ENCODE assay signal across 17 cellular contexts in the genomic region with DNA sequence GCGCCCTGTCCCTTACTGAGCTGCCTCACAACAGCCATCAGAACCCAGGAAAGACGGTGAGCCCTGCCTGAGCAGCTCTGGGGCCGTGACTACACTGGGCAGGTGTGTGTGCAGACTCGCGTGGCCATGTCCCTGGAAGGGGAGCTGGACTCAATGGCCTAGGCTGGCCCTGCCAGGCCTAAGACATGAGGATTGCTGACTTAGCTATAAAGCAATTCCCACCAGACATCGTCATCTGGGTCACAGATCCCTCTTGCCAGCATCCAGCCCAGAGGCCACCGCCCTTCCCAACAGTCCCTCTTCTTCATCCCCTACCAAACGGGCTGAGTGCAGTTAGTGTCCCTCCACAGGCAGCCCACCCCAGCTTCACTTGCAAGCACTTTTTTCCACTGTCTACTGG. TPM values are rescaled to one million over a fixed set of nuclear protein-coding genes. Genes with fewer than 3 reads are reported as not detected.
DNase-seq lines count a peak whose midpoint lies in the region; ATAC-seq and TF ChIP-seq lines count a peak whose summit lies in the region.
"Had no signal": no experiment of that assay in that cellular context is flagged by ENCODE, and none has a peak within 500 bp of the region (broad histone marks: within the 10 kb centered on the region; RNA-seq: fewer than 3 reads in every experiment).

No MANE protein-coding gene starts in this region.

- H3K4me3 Mint-ChIP-seq in CD4-positive, alpha-beta T cell: peak overlapping the region; percentile 42
- no peak overlapping the region for H3K4me3 Mint-ChIP-seq in central memory CD8-positive, alpha-beta T cell

- intact Hi-C loops in CD4-positive, alpha-beta T cell (cut with DNase I, micrococcal nuclease): no loop called here

- peaks cover 48% of the 10 kb centered on the region for H3K79me2 ChIP-seq in Loucy (ENCODE audit: insufficient read depth, low read length)

- peaks cover 13% of the 10 kb centered on the region for H3K4me1 ChIP-seq in Loucy (ENCODE audit: insufficient read depth, low read length, poor library complexity, severe bottlenecking)

- H3K27ac Mint-ChIP-seq in CD4-positive, alpha-beta T cell: peak overlapping the region; percentile 76
- peak overlapping the region; percentile 71 for H3K27ac Mint-ChIP-seq in central memory CD8-positive, alpha-beta T cell (ENCODE audit: low read depth)

- H3F3A ChIP-seq in Loucy (ENCODE audit: low read depth): peaks cover 7% of the 10 kb centered on the region; the same call in 1 of the 2 replicates

- no peaks in the 10 kb centered on the region for H3K9me3 ChIP-seq in CD4-positive, alpha-beta T cell (ENCODE audit: control insufficient read depth, low read length)
- no peaks in the 10 kb centered on the region for H3K9me3 ChIP-seq in Loucy (ENCODE audit: insufficient read depth, low read depth, low read length)
- H3K9me3 ChIP-seq: body of pancreas, esophagus squamous epithelium, thoracic aorta had no signal

- H3K4me2 ChIP-seq in Loucy (ENCODE audit: low read depth, low read length, poor library complexity, severe bottlenecking): no peak overlapping the region

- peaks cover 28% of the 10 kb centered on the region for H3K4me1 Mint-ChIP-seq in CD4-positive, alpha-beta T cell (ENCODE audit: low read depth)
- H3K4me1 Mint-ChIP-seq in central memory CD8-positive, alpha-beta T cell: peaks cover 24% of the 10 kb centered on the region

- H2AFZ ChIP-seq in Loucy (ENCODE audit: low read length): no peak overlapping the region

- POLR2A ChIA-PET in CD4-positive, alpha-beta T cell (lab: Charles Lee): interaction anchor here (1.2 kb wide), 1 partner anchor 16 kb away, joined by 5 read pairs; no protein-coding TSS in a partner anchor

- H4K20me1 ChIP-seq in Loucy (ENCODE audit: insufficient read depth, low read length, poor library complexity, severe bottlenecking): no peaks in the 10 kb centered on the region

- H3K36me3 Mint-ChIP-seq in CD4-positive, alpha-beta T cell (ENCODE audit: low read depth): peaks cover 37% of the 10 kb centered on the region
- H3K36me3 Mint-ChIP-seq in central memory CD8-positive, alpha-beta T cell (ENCODE audit: insufficient read depth): peaks cover 13% of the 10 kb centered on the region

- ATAC-seq in CD4-positive, alpha-beta T cell (ENCODE audit: poor library complexity): no peak
- no peak for ATAC-seq in central memory CD8-positive, alpha-beta T cell (replicated peaks; ENCODE audit: extremely low read depth, poor library complexity, severe bottlenecking)
- ATAC-seq in GM21381 (IDR thresholded peaks at IDR 0.05; ENCODE audit: unreplicated experiment): no peak
- ATAC-seq in HG03342 (IDR thresholded peaks at IDR 0.05; ENCODE audit: unreplicated experiment): no peak
- no peak for ATAC-seq in HG02852 (IDR thresholded peaks at IDR 0.05; ENCODE audit: unreplicated experiment)
- ATAC-seq: body of pancreas had no signal

- H3K36me3 ChIP-seq in Loucy (ENCODE audit: insufficient read depth, low read length): no peaks in the 10 kb centered on the region

- H3K27me3 Mint-ChIP-seq in CD4-positive, alpha-beta T cell: no peaks in the 10 kb centered on the region
- no peaks in the 10 kb centered on the region for H3K27me3 Mint-ChIP-seq in central memory CD8-positive, alpha-beta T cell
- H3K27me3 Mint-ChIP-seq: IgD-negative memory B cell had no signal

- no peaks in the 10 kb centered on the region for H3K9me3 Mint-ChIP-seq in CD4-positive, alpha-beta T cell
- no peaks in the 10 kb centered on the region for H3K9me3 Mint-ChIP-seq in central memory CD8-positive, alpha-beta T cell
- H3K9me3 Mint-ChIP-seq: IgD-negative memory B cell had no signal

- peak overlapping the region; percentile 12 for H3K9ac ChIP-seq in Loucy (ENCODE audit: low read depth, low read length, poor library complexity, severe bottlenecking)

- CTCF ChIA-PET in CD4-positive, alpha-beta T cell (lab: Charles Lee): no interaction called here

- TF ChIP-seq CTCF in CD4-positive, alpha-beta T cell (IDR thresholded peaks at IDR 0.05): no peak
- TF ChIP-seq CTCF in Loucy (conservative IDR thresholded peaks at IDR 0.05; ENCODE audit: low read length): no peak

- no peaks in the 10 kb centered on the region for H3K27me3 ChIP-seq in CD4-positive, alpha-beta T cell (ENCODE audit: control insufficient read depth, insufficient read depth, low read length)
- H3K27me3 ChIP-seq in Loucy (ENCODE audit: insufficient read depth, low read length, poor library complexity, severe bottlenecking): no peaks in the 10 kb centered on the region
- H3K27me3 ChIP-seq: body of pancreas, esophagus squamous epithelium had no signal

- no peak overlapping the region for H3K4me3 ChIP-seq in Loucy (ENCODE audit: low read length, poor library complexity, severe bottlenecking)
- H3K4me3 ChIP-seq: body of pancreas, dorsolateral prefrontal cortex, esophagus squamous epithelium, SK-N-MC, thoracic aorta had no signal

- DNase-seq in CD4-positive, alpha-beta T cell: no peak
- DNase-seq in central memory CD8-positive, alpha-beta T cell (ENCODE audit: low spot score in 2 of 2): no peak
- DNase-seq: body of pancreas, DMS53, dorsolateral prefrontal cortex, esophagus squamous epithelium, mammary epithelial cell, NCI-H2107, NCI-H526 treated with DMSO at 0.1 percent for 48 hours, retina had no signal

- no peak overlapping the region for H3K27ac ChIP-seq in CD4-positive, alpha-beta T cell (ENCODE audit: low read depth, low read length)
- H3K27ac ChIP-seq: body of pancreas, dorsolateral prefrontal cortex, esophagus squamous epithelium, SK-N-MC, thoracic aorta had no signal

- no peaks in the 10 kb centered on the region for H3K9me2 ChIP-seq in Loucy (replicated peaks; ENCODE audit: low read depth, low read length)

RNA-seq across cellular contexts. Expression of gene NAA10, which starts 3.7 kb away (rescaled TPM):
- 10 to 100 TPM; 41.5 to 42.0 TPM for total RNA-seq in CD4-positive, alpha-beta T cell

RNA-seq across cellular contexts. Expression of gene ARHGAP4, which starts 5.1 kb away (rescaled TPM):
- total RNA-seq in CD4-positive, alpha-beta T cell: 100 to 1,000 TPM; 456 to 463 TPM

RNA-seq across cellular contexts. Expression of gene RENBP, which starts 13.3 kb away (rescaled TPM):
- total RNA-seq in CD4-positive, alpha-beta T cell: 1 to 10 TPM; 8.6 to 9.3 TPM
- total RNA-seq: mammary epithelial cell had no signal

RNA-seq across cellular contexts. Expression of gene AVPR2, which starts 26.7 kb away (rescaled TPM):
- not detected for total RNA-seq in CD4-positive, alpha-beta T cell
- total RNA-seq: mammary epithelial cell, thoracic aorta had no signal

RNA-seq across cellular contexts. Expression of gene HCFC1, which starts 40.5 kb away (rescaled TPM):
- total RNA-seq in CD4-positive, alpha-beta T cell: 10 to 100 TPM; 45.9 to 50.2 TPM
